25 cellular contexts compared by ENCODE assay signal in genomic region chr1:47661065-47661464, GRCh38.
A peak's percentile ranks its signal among the peaks of the same experiment; 100 is the strongest.
DNase-seq lines count a peak whose midpoint lies in the region; TF ChIP-seq lines count a peak whose summit lies in the region.
"Had no signal": no experiment of that assay in that cellular context is flagged by ENCODE, and none has a peak within 500 bp of the region (broad histone marks: within the 10 kb centered on the region; RNA-seq: fewer than 3 reads in every experiment).

No MANE protein-coding gene starts in this region.

- DNase-seq in NCI-H2107 treated with DMSO at 0.1 percent for 48 hours (lab: John Stamatoyannopoulos, UW; ENCODE audit: unreplicated experiment) (peak; percentile 14), NCI-H2107 (lab: John Stamatoyannopoulos, UW) (no peak), NCI-H1417 (lab: John Stamatoyannopoulos, UW) (peak in 2 of 3 experiments; percentile 62 to 87), ecto neural progenitor cell (ENCODE audit: low spot score) (peak; percentile 35), spleen (peak; percentile 49), NCI-H187 (lab: John Stamatoyannopoulos, UW) (no peak), DMS53 (lab: John Stamatoyannopoulos, UW) (no peak), NCI-H1048 (lab: John Stamatoyannopoulos, UW) (no peak)
- DNase-seq: activated CD4-positive, alpha-beta T cell treated with anti-CD3 and anti-CD28 coated beads, Interleukin-2, amount 10 ng/mL, durations not matched to agents 24 days and 14 days; activated naive CD4-positive, alpha-beta T cell treated with anti-CD3 and anti-CD28 coated beads, Interleukin-2, amount 10 ng/mL, durations not matched to agents 7 days and 5 days; brain microvascular endothelial cell; CD8-positive, alpha-beta memory T cell; GDM1; hypothalamus; immature natural killer cell; KBM-7; left ventricle myocardium inferior; MG63; naive B cell; NCI-H1436 treated with DMSO at 0.1 percent for 48 hours; NCI-H226; stimulated activated CD4-positive, alpha-beta T cell treated with anti-CD3 and anti-CD28 coated beads, Interleukin-1b, Interleukin-23, amount 100 ng/mL, for 48 hours; stimulated activated CD8-positive, alpha-beta memory T cell treated with anti-CD3 and anti-CD28 coated beads, Interleukin-4, amount 100 ng/mL, for 48 hours had no signal

- intact Hi-C loops in spleen (cut with DNase I; ENCODE audit: low total_unique reads), result no loop called here

- H3K4me1 ChIP-seq in spleen, result no peaks in the 10 kb centered on the region
- H3K4me1 ChIP-seq: left ventricle myocardium inferior had no signal

- no peak overlapping the region for H3K27ac ChIP-seq in spleen
- H3K27ac ChIP-seq: brain microvascular endothelial cell, left ventricle myocardium inferior, skin epidermis, tibial nerve had no signal

- no peak for TF ChIP-seq CTCF in spleen (IDR thresholded peaks at IDR 0.05 in 8 of 11, conservative IDR thresholded peaks at IDR 0.05 in 3 of 11)

- TF ChIP-seq POLR2A in spleen (IDR thresholded peaks at IDR 0.05), result no peak

- H3K27me3 ChIP-seq in spleen (replicated peaks in 1 of 7), result peaks cover 0 to 19% (median 0%) of the 10 kb centered on the region in 7 donors
- H3K27me3 ChIP-seq: brain microvascular endothelial cell, MG63, tibial nerve had no signal

- WGBS in spleen, 5 donors, result 74 to 83% (median 79%) methylated on average over 6 of the region's 6 CpGs

- H3K9me3 ChIP-seq in spleen, result no peaks in the 10 kb centered on the region
- H3K9me3 ChIP-seq: left ventricle myocardium inferior, MG63, tibial nerve had no signal

- H3K36me3 ChIP-seq in spleen, result no peaks in the 10 kb centered on the region
- H3K36me3 ChIP-seq: brain microvascular endothelial cell, left ventricle myocardium inferior, MG63, tibial nerve had no signal

- no peak overlapping the region for H3K4me3 ChIP-seq in spleen
- H3K4me3 ChIP-seq: left ventricle myocardium inferior, MG63, skin epidermis, tibial nerve had no signal

Comparison
In these comparisons a context has a peak if more than half of its experiments do, and no peak if none do; other contexts are left out.
1. DNase-seq: peak in NCI-H2107 treated with DMSO at 0.1 percent for 48 hours (single experiment), NCI-H1417 (2 of 3), ecto neural progenitor cell (single experiment) and spleen (single experiment); none in NCI-H2107 (single experiment), NCI-H187 (0 of 2), DMS53 (single experiment) and NCI-H1048 (single experiment).